In genomic region chr4:15104825-15105224, GRCh38 we compare ENCODE assay signal across 15 cellular contexts.
"Had no signal": no experiment of that assay in that cellular context is flagged by ENCODE, and none has a peak within 500 bp of the region (broad histone marks: within the 10 kb centered on the region; RNA-seq: fewer than 3 reads in every experiment).

No MANE protein-coding gene starts in this region.

- H3K27ac ChIP-seq: esophagus muscularis mucosa, foreskin keratinocyte, right lobe of liver, spleen, testis, upper lobe of left lung had no signal

- H3K36me3 ChIP-seq: esophagus muscularis mucosa, right lobe of liver, spleen, upper lobe of left lung had no signal

- H3K4me1 ChIP-seq: esophagus muscularis mucosa, foreskin keratinocyte, spleen, testis, upper lobe of left lung had no signal

- H3K9me3 ChIP-seq: esophagus muscularis mucosa, right lobe of liver, testis, upper lobe of left lung had no signal

- DNase-seq: activated naive CD4-positive, alpha-beta T cell treated with anti-CD3 and anti-CD28 coated beads for 36 hours; activated naive CD8-positive, alpha-beta T cell treated with anti-CD3 and anti-CD28 coated beads, Interleukin-2, amount 50 U/mL, for 24 hours; activated T-cell treated with anti-CD3 and anti-CD28 coated beads for 4 hours; aorta; foreskin keratinocyte; glutamatergic neuron; hypothalamus; mesendoderm; right lobe of liver; spleen; stimulated activated naive CD8-positive, alpha-beta T cell treated with anti-CD3 and anti-CD28 coated beads, Interleukin-15, amount 100 ng/mL, for 72 hours; testis; upper lobe of left lung had no signal

- H3K27me3 ChIP-seq: esophagus muscularis mucosa, foreskin keratinocyte, right lobe of liver, spleen, testis, upper lobe of left lung had no signal

- H3K27ac Mint-ChIP-seq: activated naive CD4-positive, alpha-beta T cell treated with anti-CD3 and anti-CD28 coated beads for 36 hours; activated naive CD8-positive, alpha-beta T cell treated with anti-CD3 and anti-CD28 coated beads, Interleukin-2, amount 50 U/mL, for 24 hours; stimulated activated naive CD8-positive, alpha-beta T cell treated with anti-CD3 and anti-CD28 coated beads, Interleukin-15, amount 100 ng/mL, for 72 hours; T-helper 2 cell treated with Interferon-gamma antibody and Interleukin-4, amounts not matched to agents 5 μg/mL and 100 μg/mL, for 36 hours had no signal

- H3K4me1 Mint-ChIP-seq: activated naive CD8-positive, alpha-beta T cell treated with anti-CD3 and anti-CD28 coated beads, Interleukin-2, amount 50 U/mL, for 24 hours; stimulated activated naive CD8-positive, alpha-beta T cell treated with anti-CD3 and anti-CD28 coated beads, Interleukin-15, amount 100 ng/mL, for 72 hours had no signal

- H3K4me3 ChIP-seq: esophagus muscularis mucosa, right lobe of liver, spleen, testis, upper lobe of left lung had no signal

- H3K4me3 Mint-ChIP-seq: activated naive CD4-positive, alpha-beta T cell treated with anti-CD3 and anti-CD28 coated beads for 36 hours; activated naive CD8-positive, alpha-beta T cell treated with anti-CD3 and anti-CD28 coated beads, Interleukin-2, amount 50 U/mL, for 24 hours; stimulated activated naive CD8-positive, alpha-beta T cell treated with anti-CD3 and anti-CD28 coated beads, Interleukin-15, amount 100 ng/mL, for 72 hours; T-helper 2 cell treated with Interferon-gamma antibody and Interleukin-4, amounts not matched to agents 5 μg/mL and 100 μg/mL, for 36 hours had no signal

- H3K9me3 Mint-ChIP-seq: activated naive CD4-positive, alpha-beta T cell treated with anti-CD3 and anti-CD28 coated beads for 36 hours; activated naive CD8-positive, alpha-beta T cell treated with anti-CD3 and anti-CD28 coated beads, Interleukin-2, amount 50 U/mL, for 24 hours; T-helper 2 cell treated with Interferon-gamma antibody and Interleukin-4, amounts not matched to agents 5 μg/mL and 100 μg/mL, for 36 hours had no signal
